In genomic region chr2:177628817-177629216, GRCh38 we compare ENCODE assay signal across 23 cellular contexts.
DNase-seq lines count a peak whose midpoint lies in the region; ATAC-seq and TF ChIP-seq lines count a peak whose summit lies in the region.
"Had no signal": no experiment of that assay in that cellular context is flagged by ENCODE, and none has a peak within 500 bp of the region (broad histone marks: within the 10 kb centered on the region; RNA-seq: fewer than 3 reads in every experiment).

No MANE protein-coding gene starts in this region.

- H4K20me1 ChIP-seq in Loucy (ENCODE audit: insufficient read depth, low read length, poor library complexity, severe bottlenecking) (no peaks in the 10 kb centered on the region), OCI-LY7 (ENCODE audit: insufficient read depth, low read length) (no peaks in the 10 kb centered on the region)

- no peaks in the 10 kb centered on the region for H3F3A ChIP-seq in Loucy (ENCODE audit: low read depth)

- H3K9ac ChIP-seq in Loucy (ENCODE audit: low read depth, low read length, poor library complexity, severe bottlenecking), result no peak overlapping the region

- ATAC-seq in HG02852 (IDR thresholded peaks at IDR 0.05; ENCODE audit: unreplicated experiment) (no peak), HG03159 (IDR thresholded peaks at IDR 0.05; ENCODE audit: unreplicated experiment) (no peak)
- ATAC-seq: HepG2, Panc1, T-cell had no signal

- no peak overlapping the region for H3K4me3 ChIP-seq in Loucy (ENCODE audit: low read length, poor library complexity, severe bottlenecking)
- no peak overlapping the region for H3K4me3 ChIP-seq in OCI-LY7 (ENCODE audit: low read depth, low read length, poor library complexity, severe bottlenecking)

- no peaks in the 10 kb centered on the region for H3K9me3 ChIP-seq in Loucy (ENCODE audit: insufficient read depth, low read depth, low read length)
- no peaks in the 10 kb centered on the region for H3K9me3 ChIP-seq in OCI-LY7 (ENCODE audit: low read length)

- POLR2A ChIA-PET in OCI-LY7 (lab: Charles Lee), result interaction anchor here (1.4 to 1.6 kb wide), 2 partner anchors 14 to 364 kb away, joined by 5 to 7 read pairs; partner anchors contain the start of gene NFE2L2

- no peaks in the 10 kb centered on the region for H3K36me3 Mint-ChIP-seq in immature natural killer cell
- H3K36me3 Mint-ChIP-seq: CD4-positive, alpha-beta memory T cell; T-cell had no signal

- H3K27me3 Mint-ChIP-seq in immature natural killer cell (ENCODE audit: low read depth in 3 of 3), result peaks cover 2 to 14% (median 8%) of the 10 kb centered on the region in 3 donors

- H3K9me2 ChIP-seq in Loucy (replicated peaks; ENCODE audit: low read depth, low read length), result no peaks in the 10 kb centered on the region
- H3K9me2 ChIP-seq in OCI-LY7 (ENCODE audit: insufficient read depth, low read length), result no peaks in the 10 kb centered on the region

- H3K4me2 ChIP-seq in Loucy (ENCODE audit: low read depth, low read length, poor library complexity, severe bottlenecking) (no peak overlapping the region), OCI-LY7 (ENCODE audit: low read length) (peak overlapping the region; percentile 42; the same call in 1 of the 2 replicates)

- no peak overlapping the region for H3K27ac Mint-ChIP-seq in immature natural killer cell
- H3K27ac Mint-ChIP-seq: T-cell had no signal

- H3K4me1 ChIP-seq in Loucy (ENCODE audit: insufficient read depth, low read length, poor library complexity, severe bottlenecking) (peaks cover 41% of the 10 kb centered on the region), OCI-LY7 (ENCODE audit: insufficient read depth, low read length, poor library complexity, severe bottlenecking) (peaks cover 70% of the 10 kb centered on the region)

- H2AFZ ChIP-seq in Loucy (ENCODE audit: low read length) (peak overlapping the region; percentile 71; the same call in 1 of the 2 replicates), OCI-LY7 (ENCODE audit: low read length) (peak overlapping the region; percentile 71)

- CTCF ChIA-PET in OCI-LY7 (lab: Charles Lee; ENCODE audit: unreplicated experiment), result no interaction called here

- H3K27ac ChIP-seq in OCI-LY7 (ENCODE audit: low read depth, low read length, poor library complexity, severe bottlenecking) (peak overlapping the region; percentile 70), temporal lobe (ENCODE audit: low read depth, low read length) (peak overlapping the region; percentile 27)
- H3K27ac ChIP-seq: RWPE1 had no signal

- no peaks in the 10 kb centered on the region for H3K4me1 Mint-ChIP-seq in immature natural killer cell
- H3K4me1 Mint-ChIP-seq: T-cell had no signal

- H3K9me3 Mint-ChIP-seq in immature natural killer cell, result no peaks in the 10 kb centered on the region
- H3K9me3 Mint-ChIP-seq: T-cell had no signal

- no peaks in the 10 kb centered on the region for H3K36me3 ChIP-seq in Loucy (ENCODE audit: insufficient read depth, low read length)
- no peaks in the 10 kb centered on the region for H3K36me3 ChIP-seq in OCI-LY7 (ENCODE audit: insufficient read depth, low read length)

- no peaks in the 10 kb centered on the region for H3K27me3 ChIP-seq in Loucy (ENCODE audit: insufficient read depth, low read length, poor library complexity, severe bottlenecking)

- intact Hi-C loops in OCI-LY7 (cut with micrococcal nuclease; ENCODE audit: unreplicated experiment), result no loop called here

- TF ChIP-seq CTCF in Loucy (conservative IDR thresholded peaks at IDR 0.05; ENCODE audit: low read length) (no peak), OCI-LY7 (conservative IDR thresholded peaks at IDR 0.05; ENCODE audit: low read length) (no peak)

- BruUV-seq in OCI-LY7 (replicated peaks; lab: Mats Ljungman, UMichigan), result no TSS peak

- no peak for DNase-seq in OCI-LY7 (ENCODE audit: low spot score)
- DNase-seq in midbrain (lab: John Stamatoyannopoulos, UW), result peak; percentile 53
- no peak for DNase-seq in immature natural killer cell
- DNase-seq: CD4-positive, alpha-beta memory T cell; COR-L47; DMS79; GF-D8; Kasumi-1; NCI-H1105 treated with DMSO at 0.1 percent for 48 hours; NCI-H146; NCI-H2029; NCI-H446 treated with DMSO at 0.1 percent for 48 hours; NCI-H526; NCI-H82; SHP77; T-cell had no signal

- H3K79me2 ChIP-seq in Loucy (ENCODE audit: insufficient read depth, low read length) (no peaks in the 10 kb centered on the region), OCI-LY7 (ENCODE audit: insufficient read depth, low read depth, low read length) (no peaks in the 10 kb centered on the region)

- H3K4me3 Mint-ChIP-seq in immature natural killer cell, result no peak overlapping the region
- H3K4me3 Mint-ChIP-seq: CD4-positive, alpha-beta memory T cell; T-cell had no signal
